ENCODE assay signal across 8 cellular contexts in genomic region chr16:21540770-21541433, GRCh38. TPM values are rescaled to one million over a fixed set of nuclear protein-coding genes. Genes with fewer than 3 reads are reported as not detected.
DNase-seq lines count a peak whose midpoint lies in the region; ATAC-seq and TF ChIP-seq lines count a peak whose summit lies in the region.
"Not testable (repeated sequence)": the region's sequence is repeated elsewhere in the genome, so short reads cannot be mapped to it uniquely, and the experiment has no call there.

No MANE protein-coding gene starts in this region.

- H3K27ac Mint-ChIP-seq in stimulated activated memory B cell treated with anti-CD40 and anti-IgM and Interleukin-4, amounts not matched to agents 10 μg/mL and 1 μg/mL and 100 μg/mL, for 72 hours, result peak overlapping the region; percentile 81

- H3K9me3 ChIP-seq in osteoblast (ENCODE audit: low read depth, low read length), result not testable (repeated sequence)

- peak; percentile 49 for ATAC-seq in GM18499 (IDR thresholded peaks at IDR 0.05; ENCODE audit: insufficient read depth, unreplicated experiment)
- ATAC-seq in GM21447 (IDR thresholded peaks at IDR 0.05; ENCODE audit: unreplicated experiment), result peak; percentile 69
- ATAC-seq in HG03060 (IDR thresholded peaks at IDR 0.05; ENCODE audit: low read depth, unreplicated experiment), result peak; percentile 54
- peak; percentile 94 for ATAC-seq in stimulated activated memory B cell treated with anti-CD40 and anti-IgM and Interleukin-4, amounts not matched to agents 10 μg/mL and 1 μg/mL and 100 μg/mL, for 72 hours

- DNase-seq in NB4 (ENCODE audit: low read depth) (peak; percentile 87), osteoblast (ENCODE audit: insufficient read length, low spot score, missing footprints) (peak; percentile 55)
- peak; percentile 47 to 69 (median 55) for DNase-seq in activated CD8-positive, alpha-beta memory T cell treated with anti-CD3 and anti-CD28 coated beads for 48 hours (ENCODE audit: low read depth in 2 of 3, low spot score in 2 of 3)
- peak; percentile 30 for DNase-seq in central memory CD4-positive, alpha-beta T cell

- TF ChIP-seq POLR2A in NB4 (IDR thresholded peaks at IDR 0.05; ENCODE audit: extremely low read depth, insufficient read length), result not testable (repeated sequence)

- H3K79me2 ChIP-seq in osteoblast (ENCODE audit: insufficient read depth, low read length), result not testable (repeated sequence)

- H3K4me3 ChIP-seq in NB4 (ENCODE audit: low read depth, low read length), result peak overlapping the region; percentile 0
- H3K4me3 ChIP-seq in osteoblast (ENCODE audit: insufficient read depth, low read length), result not testable (repeated sequence)

- not testable (repeated sequence) for TF ChIP-seq CTCF in NB4 (IDR thresholded peaks at IDR 0.05; ENCODE audit: low read depth, low read length); osteoblast (IDR thresholded peaks at IDR 0.05; ENCODE audit: extremely low read depth, low read depth, low read length)

- H3K4me2 ChIP-seq in osteoblast (ENCODE audit: insufficient read depth, low read length), result not testable (repeated sequence)

- not testable (repeated sequence) for H3K36me3 ChIP-seq in osteoblast (ENCODE audit: insufficient read depth, low read length)

- not testable (repeated sequence) for H3K27me3 Mint-ChIP-seq in stimulated activated memory B cell treated with anti-CD40 and anti-IgM and Interleukin-4, amounts not matched to agents 10 μg/mL and 1 μg/mL and 100 μg/mL, for 72 hours

- H3K27ac ChIP-seq in osteoblast (ENCODE audit: low read depth, low read length), result not testable (repeated sequence)

- H4K20me1 ChIP-seq in osteoblast (ENCODE audit: insufficient read depth, low read length), result not testable (repeated sequence)

- H3K27me3 ChIP-seq in osteoblast (ENCODE audit: insufficient read depth, low read length), result not testable (repeated sequence)

- H3K4me1 Mint-ChIP-seq in stimulated activated memory B cell treated with anti-CD40 and anti-IgM and Interleukin-4, amounts not matched to agents 10 μg/mL and 1 μg/mL and 100 μg/mL, for 72 hours, result peaks cover 39% of the 10 kb centered on the region

- not testable (repeated sequence) for H3K4me1 ChIP-seq in osteoblast (ENCODE audit: insufficient read depth, low read length)

- H3K36me3 Mint-ChIP-seq in stimulated activated memory B cell treated with anti-CD40 and anti-IgM and Interleukin-4, amounts not matched to agents 10 μg/mL and 1 μg/mL and 100 μg/mL, for 72 hours, result not testable (repeated sequence)

- peak overlapping the region; percentile 21 for H3K4me3 Mint-ChIP-seq in stimulated activated memory B cell treated with anti-CD40 and anti-IgM and Interleukin-4, amounts not matched to agents 10 μg/mL and 1 μg/mL and 100 μg/mL, for 72 hours

- not testable (repeated sequence) for H2AFZ ChIP-seq in osteoblast (ENCODE audit: low read length)

- H3K9me3 Mint-ChIP-seq in stimulated activated memory B cell treated with anti-CD40 and anti-IgM and Interleukin-4, amounts not matched to agents 10 μg/mL and 1 μg/mL and 100 μg/mL, for 72 hours, result not testable (repeated sequence)

RNA-seq across cellular contexts. Expression of gene METTL9, which starts 58.5 kb away (rescaled TPM):
- 170 and 210 TPM in 2 replicates for total RNA-seq in osteoblast

Comparison
In these comparisons a context has a peak if more than half of its experiments do, and no peak if none do; other contexts are left out.
1. DNase-seq: peak in every context shown above with its lines; median percentile 87 in NB4; 55 in activated CD8-positive, alpha-beta memory T cell treated with anti-CD3 and anti-CD28 coated beads for 48 hours; 55 in osteoblast; 30 in central memory CD4-positive, alpha-beta T cell.